15 cellular contexts compared by ENCODE assay signal in genomic region chr6:111925296-111925695, GRCh38. TPM values are rescaled to one million over a fixed set of nuclear protein-coding genes. Genes with fewer than 3 reads are reported as not detected.
DNase-seq lines count a peak whose midpoint lies in the region; ATAC-seq and TF ChIP-seq lines count a peak whose summit lies in the region.
"Had no signal": no experiment of that assay in that cellular context is flagged by ENCODE, and none has a peak within 500 bp of the region (broad histone marks: within the 10 kb centered on the region; RNA-seq: fewer than 3 reads in every experiment).

No MANE protein-coding gene starts in this region.

- H3K4me3 ChIP-seq in choroid plexus epithelial cell (ENCODE audit: low read depth, low read length) (no peak overlapping the region), skeletal muscle satellite cell (ENCODE audit: low read length) (no peak overlapping the region), endodermal cell (ENCODE audit: low read length) (no peak overlapping the region), right lobe of liver (no peak overlapping the region)

- CTCF ChIA-PET in activated CD8-positive, alpha-beta memory T cell treated with anti-CD3 and anti-CD28 coated beads, Interleukin-2, amount 10 ng/mL, durations not matched to agents 7 days and 5 days (lab: Charles Lee) = no interaction called here

- peaks cover 2% of the 10 kb centered on the region for H3K36me3 Mint-ChIP-seq in activated CD8-positive, alpha-beta memory T cell treated with anti-CD3 and anti-CD28 coated beads, Interleukin-2, amount 10 ng/mL, durations not matched to agents 7 days and 5 days
- no peaks in the 10 kb centered on the region for H3K36me3 Mint-ChIP-seq in endodermal cell (ENCODE audit: low read depth)
- H3K36me3 Mint-ChIP-seq: activated naive CD4-positive, alpha-beta T cell treated with anti-CD3 and anti-CD28 coated beads, Interleukin-2, amount 50 U/mL, for 24 hours had no signal

- TF ChIP-seq CTCF in choroid plexus epithelial cell (conservative IDR thresholded peaks at IDR 0.05; ENCODE audit: low read depth, low read length) (no peak), endodermal cell (conservative IDR thresholded peaks at IDR 0.05) (no peak), right lobe of liver (IDR thresholded peaks at IDR 0.05) (no peak)

- H3K4me2 ChIP-seq in skeletal muscle satellite cell (ENCODE audit: low read length) = peak overlapping the region; percentile 11

- H3K9me3 ChIP-seq in skeletal muscle satellite cell (replicated peaks; ENCODE audit: low read length) (no peaks in the 10 kb centered on the region), endodermal cell (ENCODE audit: control insufficient read depth, low read length) (no peaks in the 10 kb centered on the region), right lobe of liver (no peaks in the 10 kb centered on the region)

- DNase-seq in activated CD8-positive, alpha-beta memory T cell treated with anti-CD3 and anti-CD28 coated beads, Interleukin-2, amount 10 ng/mL, durations not matched to agents 7 days and 5 days = no peak
- DNase-seq in activated CD8-positive, alpha-beta memory T cell treated with anti-CD3 and anti-CD28 coated beads for 24 hours = no peak
- peak; percentile 23 for DNase-seq in MV-4-11 (lab: John Stamatoyannopoulos, UW)
- DNase-seq in choroid plexus epithelial cell (ENCODE audit: low read depth) = peak; percentile 70
- DNase-seq in endodermal cell = no peak
- DNase-seq in right lobe of liver = no peak
- DNase-seq in NCI-H345 treated with DMSO at 0.1 percent for 48 hours (lab: John Stamatoyannopoulos, UW; ENCODE audit: unreplicated experiment) = no peak
- DNase-seq: ACHN; activated CD4-positive, CD25-positive, alpha-beta regulatory T cell; effector memory CD4-positive, alpha-beta T cell; KBM-7; NCI-H446 had no signal

- H3K27ac Mint-ChIP-seq in activated CD8-positive, alpha-beta memory T cell treated with anti-CD3 and anti-CD28 coated beads, Interleukin-2, amount 10 ng/mL, durations not matched to agents 7 days and 5 days = no peak overlapping the region
- no peak overlapping the region for H3K27ac Mint-ChIP-seq in endodermal cell

- no peaks in the 10 kb centered on the region for H3K9me3 Mint-ChIP-seq in activated CD8-positive, alpha-beta memory T cell treated with anti-CD3 and anti-CD28 coated beads, Interleukin-2, amount 10 ng/mL, durations not matched to agents 7 days and 5 days (ENCODE audit: low read depth)
- no peaks in the 10 kb centered on the region for H3K9me3 Mint-ChIP-seq in endodermal cell
- H3K9me3 Mint-ChIP-seq: activated naive CD4-positive, alpha-beta T cell treated with anti-CD3 and anti-CD28 coated beads, Interleukin-2, amount 50 U/mL, for 24 hours had no signal

- H3K27ac ChIP-seq in endodermal cell (ENCODE audit: low read depth, low read length) = no peak overlapping the region
- no peak overlapping the region for H3K27ac ChIP-seq in right lobe of liver

- no peaks in the 10 kb centered on the region for H3K36me3 ChIP-seq in skeletal muscle satellite cell (ENCODE audit: insufficient read depth, low read length)
- no peaks in the 10 kb centered on the region for H3K36me3 ChIP-seq in endodermal cell (ENCODE audit: control insufficient read depth, insufficient read depth, low read length)
- no peaks in the 10 kb centered on the region for H3K36me3 ChIP-seq in right lobe of liver

- H3K4me3 Mint-ChIP-seq in activated CD8-positive, alpha-beta memory T cell treated with anti-CD3 and anti-CD28 coated beads, Interleukin-2, amount 10 ng/mL, durations not matched to agents 7 days and 5 days = no peak overlapping the region
- H3K4me3 Mint-ChIP-seq in endodermal cell = no peak overlapping the region
- H3K4me3 Mint-ChIP-seq: activated naive CD4-positive, alpha-beta T cell treated with anti-CD3 and anti-CD28 coated beads, Interleukin-2, amount 50 U/mL, for 24 hours had no signal

- no peaks in the 10 kb centered on the region for H3K27me3 Mint-ChIP-seq in activated CD8-positive, alpha-beta memory T cell treated with anti-CD3 and anti-CD28 coated beads, Interleukin-2, amount 10 ng/mL, durations not matched to agents 7 days and 5 days
- peaks cover 10% of the 10 kb centered on the region for H3K27me3 Mint-ChIP-seq in endodermal cell (ENCODE audit: insufficient read depth)
- H3K27me3 Mint-ChIP-seq: activated naive CD4-positive, alpha-beta T cell treated with anti-CD3 and anti-CD28 coated beads, Interleukin-2, amount 50 U/mL, for 24 hours had no signal

- H3K4me1 ChIP-seq in skeletal muscle satellite cell (ENCODE audit: control insufficient read depth, insufficient read depth, low read length) = peaks cover 27% of the 10 kb centered on the region
- peaks cover 16% of the 10 kb centered on the region for H3K4me1 ChIP-seq in endodermal cell (ENCODE audit: control insufficient read depth, insufficient read depth, low read length)
- no peaks in the 10 kb centered on the region for H3K4me1 ChIP-seq in right lobe of liver

- ATAC-seq in activated CD8-positive, alpha-beta memory T cell treated with anti-CD3 and anti-CD28 coated beads, Interleukin-2, amount 10 ng/mL, durations not matched to agents 7 days and 5 days = peak; percentile 47
- no peak for ATAC-seq in right lobe of liver

- TF ChIP-seq POLR2A in right lobe of liver (IDR thresholded peaks at IDR 0.05) = no peak

- no peaks in the 10 kb centered on the region for H3K27me3 ChIP-seq in skeletal muscle satellite cell (ENCODE audit: control insufficient read depth, insufficient read depth, low read length)
- H3K27me3 ChIP-seq in endodermal cell (ENCODE audit: control insufficient read depth, insufficient read depth, low read length, poor library complexity, severe bottlenecking) = no peaks in the 10 kb centered on the region
- no peaks in the 10 kb centered on the region for H3K27me3 ChIP-seq in right lobe of liver

- peaks cover 21% of the 10 kb centered on the region for H3K4me1 Mint-ChIP-seq in activated CD8-positive, alpha-beta memory T cell treated with anti-CD3 and anti-CD28 coated beads, Interleukin-2, amount 10 ng/mL, durations not matched to agents 7 days and 5 days
- H3K4me1 Mint-ChIP-seq in endodermal cell = peaks cover 37% of the 10 kb centered on the region

- H3K9ac ChIP-seq in skeletal muscle satellite cell (ENCODE audit: low read depth, low read length) (no peak overlapping the region), endodermal cell (ENCODE audit: extremely low read depth, low read length, poor library complexity, severe bottlenecking) (no peak overlapping the region)

- intact Hi-C loops in right lobe of liver (cut with DNase I) = no loop called here

RNA-seq across cellular contexts. Expression of gene FYN, which starts 52.0 kb away (rescaled TPM):
- 100 to 1,000 TPM; 266 to 323 TPM for total RNA-seq in activated CD8-positive, alpha-beta memory T cell treated with anti-CD3 and anti-CD28 coated beads, Interleukin-2, amount 10 ng/mL, durations not matched to agents 7 days and 5 days
- 56.4 and 62.4 TPM in 2 replicates for total RNA-seq in skeletal muscle satellite cell (2012; rRNA removed)
- total RNA-seq in endodermal cell (10 to 100 TPM; 70.0 to 96.4 TPM), right lobe of liver (10 to 100 TPM; 16.8 to 33.7 (median 23.5) TPM)
- 154 TPM for polyA plus RNA-seq in endodermal cell (2013, experiment 1 of 2)
- 130 TPM for polyA plus RNA-seq in endodermal cell (2013, experiment 2 of 2)
- total RNA-seq: G401 had no signal

Comparison
In these comparisons a context has a peak if more than half of its experiments do, and no peak if none do; other contexts are left out.
1. DNase-seq: peak in MV-4-11 (single experiment) and choroid plexus epithelial cell (single experiment); none in activated CD8-positive, alpha-beta memory T cell treated with anti-CD3 and anti-CD28 coated beads, Interleukin-2, amount 10 ng/mL, durations not matched to agents 7 days and 5 days (single experiment), activated CD8-positive, alpha-beta memory T cell treated with anti-CD3 and anti-CD28 coated beads for 24 hours (single experiment), endodermal cell (single experiment), right lobe of liver (0 of 3) and NCI-H345 treated with DMSO at 0.1 percent for 48 hours (single experiment).